23 cellular contexts compared by ENCODE assay signal in genomic region chr2:134664051-134664450, GRCh38. TPM values are rescaled to one million over a fixed set of nuclear protein-coding genes. Genes with fewer than 3 reads are reported as not detected.
"Had no signal": no experiment of that assay in that cellular context is flagged by ENCODE, and none has a peak within 500 bp of the region (broad histone marks: within the 10 kb centered on the region; RNA-seq: fewer than 3 reads in every experiment).

No MANE protein-coding gene starts in this region.

- H3K4me1 Mint-ChIP-seq: mesothelial cell of epicardium, nephron progenitor cell had no signal

- H3K4me3 Mint-ChIP-seq: memory B cell; mesothelial cell of epicardium; nephron progenitor cell; stimulated activated memory B cell treated with anti-CD40 and anti-IgM and Interleukin-4, amounts not matched to agents 10 μg/mL and 1 μg/mL and 100 μg/mL, for 72 hours; stimulated activated naive CD8-positive, alpha-beta T cell treated with anti-CD3 and anti-CD28 coated beads, Interleukin-15, Interleukin-2, amounts not matched to agents 100 ng/mL and 50 ng/mL, for 24 hours had no signal

- H3K9me3 ChIP-seq: esophagus squamous epithelium, gastroesophageal sphincter, left lung, lower lobe of right lung, spleen, tibial nerve, upper lobe of right lung, vagina had no signal

- H3K27me3 Mint-ChIP-seq: memory B cell; stimulated activated memory B cell treated with anti-CD40 and anti-IgM and Interleukin-4, amounts not matched to agents 10 μg/mL and 1 μg/mL and 100 μg/mL, for 72 hours had no signal

- H3K9me3 Mint-ChIP-seq: memory B cell; mesothelial cell of epicardium; nephron progenitor cell; stimulated activated memory B cell treated with anti-CD40 and anti-IgM and Interleukin-4, amounts not matched to agents 10 μg/mL and 1 μg/mL and 100 μg/mL, for 72 hours; stimulated activated naive CD8-positive, alpha-beta T cell treated with anti-CD3 and anti-CD28 coated beads, Interleukin-15, Interleukin-2, amounts not matched to agents 100 ng/mL and 50 ng/mL, for 24 hours had no signal

- H3K27me3 ChIP-seq: esophagus squamous epithelium, left lung, spleen, tibial nerve, upper lobe of right lung, vagina had no signal

- DNase-seq: effector memory CD4-positive, alpha-beta T cell; esophagus squamous epithelium; foreskin fibroblast; glutamatergic neuron; left lung; lower lobe of right lung; nephron progenitor cell; posterior cingulate gyrus; spleen; stimulated activated CD4-positive, alpha-beta T cell treated with anti-CD3 and anti-CD28 coated beads, Interleukin-15, amount 100 ng/mL, for 24 hours; stimulated activated CD4-positive, alpha-beta T cell treated with anti-CD3 and anti-CD28 coated beads, Interleukin-1b, Interleukin-23, amount 100 ng/mL, for 48 hours; stimulated activated CD4-positive, alpha-beta T cell treated with anti-CD3 and anti-CD28 coated beads, Interleukin-4, amount 100 ng/mL, for 24 hours; upper lobe of right lung had no signal

- H3K4me3 ChIP-seq: esophagus squamous epithelium, gastroesophageal sphincter, left lung, lower lobe of right lung, spleen, tibial nerve, upper lobe of right lung, vagina had no signal

- H3K27ac Mint-ChIP-seq: memory B cell; mesothelial cell of epicardium; nephron progenitor cell; stimulated activated memory B cell treated with anti-CD40 and anti-IgM and Interleukin-4, amounts not matched to agents 10 μg/mL and 1 μg/mL and 100 μg/mL, for 72 hours; stimulated activated naive CD8-positive, alpha-beta T cell treated with anti-CD3 and anti-CD28 coated beads, Interleukin-15, Interleukin-2, amounts not matched to agents 100 ng/mL and 50 ng/mL, for 24 hours had no signal

- H3K27ac ChIP-seq: epithelial cell of prostate, esophagus squamous epithelium, gastroesophageal sphincter, left lung, lower lobe of right lung, spleen, tibial nerve, upper lobe of right lung, vagina had no signal

- ATAC-seq: gastroesophageal sphincter; left lung; lower lobe of right lung; sciatic nerve; stimulated activated memory B cell treated with anti-CD40 and anti-IgM and Interleukin-4, amounts not matched to agents 10 μg/mL and 1 μg/mL and 100 μg/mL, for 72 hours; upper lobe of right lung had no signal

- H3K36me3 Mint-ChIP-seq: memory B cell; mesothelial cell of epicardium; stimulated activated memory B cell treated with anti-CD40 and anti-IgM and Interleukin-4, amounts not matched to agents 10 μg/mL and 1 μg/mL and 100 μg/mL, for 72 hours had no signal

- H3K36me3 ChIP-seq: esophagus squamous epithelium, gastroesophageal sphincter, left lung, lower lobe of right lung, spleen, tibial nerve, upper lobe of right lung, vagina had no signal

RNA-seq across cellular contexts. Expression of gene TMEM163, which starts 54.7 kb away (rescaled TPM):
- total RNA-seq: tibial nerve, vagina had no signal
- polyA plus RNA-seq: keratinocyte had no signal
